In genomic region chr1:78520843-78521242, GRCh38 we compare ENCODE assay signal across 28 cellular contexts. TPM values are rescaled to one million over a fixed set of nuclear protein-coding genes. Genes with fewer than 3 reads are reported as not detected.
"Had no signal": no experiment of that assay in that cellular context is flagged by ENCODE, and none has a peak within 500 bp of the region (broad histone marks: within the 10 kb centered on the region; RNA-seq: fewer than 3 reads in every experiment).

No MANE protein-coding gene starts in this region.

- H3K27ac ChIP-seq: left lung, lower lobe of right lung, neural progenitor cell, neutrophil, ovary, right atrium auricular region, right lobe of liver, tibial nerve, uterus had no signal

- H3K9me3 ChIP-seq: left lung, lower lobe of right lung, neutrophil, ovary, right atrium auricular region, right lobe of liver, tibial nerve, uterus had no signal

- H3K4me1 ChIP-seq: left lung, lower lobe of right lung, neural progenitor cell, right atrium auricular region, right lobe of liver, uterus had no signal

- H3K36me3 Mint-ChIP-seq: immature natural killer cell; naive B cell; natural killer cell; neural progenitor cell; stimulated activated memory B cell treated with anti-CD40 and anti-IgM and Interleukin-4, amounts not matched to agents 10 μg/mL and 1 μg/mL and 100 μg/mL, for 72 hours; type B pancreatic cell had no signal

- H3K4me1 Mint-ChIP-seq: immature natural killer cell; naive B cell; natural killer cell; nephron progenitor cell; neural progenitor cell; stimulated activated memory B cell treated with anti-CD40 and anti-IgM and Interleukin-4, amounts not matched to agents 10 μg/mL and 1 μg/mL and 100 μg/mL, for 72 hours; stimulated activated naive CD8-positive, alpha-beta T cell treated with anti-CD3 and anti-CD28 coated beads, Interleukin-15, amount 100 ng/mL, for 72 hours had no signal

- H3K9me3 Mint-ChIP-seq: naive B cell; nephron progenitor cell; neural progenitor cell; stimulated activated memory B cell treated with anti-CD40 and anti-IgM and Interleukin-4, amounts not matched to agents 10 μg/mL and 1 μg/mL and 100 μg/mL, for 72 hours; stimulated activated naive CD8-positive, alpha-beta T cell treated with anti-CD3 and anti-CD28 coated beads, Interleukin-15, amount 100 ng/mL, for 72 hours; type B pancreatic cell had no signal

- H3K4me2 ChIP-seq: neural progenitor cell, smooth muscle cell had no signal

- DNase-seq: immature natural killer cell; kidney; left colon; left lung; lower lobe of right lung; mesenchymal stem cell; naive B cell; natural killer cell; nephron progenitor cell; occipital lobe; ovary; right lobe of liver; stimulated activated CD4-positive, alpha-beta T cell treated with anti-CD3 and anti-CD28 coated beads, Interleukin-1b, Interleukin-23, amount 100 ng/mL, for 48 hours; stimulated activated CD4-positive, alpha-beta T cell treated with anti-CD3 and anti-CD28 coated beads, Interleukin-2, amount 100 ng/mL, for 48 hours; stimulated activated CD4-positive, alpha-beta T cell treated with anti-CD3 and anti-CD28 coated beads, Interleukin-4, amount 100 ng/mL, for 4 hours; stimulated activated CD8-positive, alpha-beta memory T cell treated with anti-CD3 and anti-CD28 coated beads, Interleukin-4, amount 100 ng/mL, for 48 hours; stimulated activated naive CD4-positive, alpha-beta T cell treated with Interleukin-2 at 50 U/mL for 16 hours; stimulated activated naive CD8-positive, alpha-beta T cell treated with anti-CD3 and anti-CD28 coated beads, Interleukin-15, amount 100 ng/mL, for 72 hours; substantia nigra; uterus had no signal

- H3K36me3 ChIP-seq: left lung, lower lobe of right lung, neural progenitor cell, neutrophil, ovary, right atrium auricular region, right lobe of liver, tibial nerve, uterus had no signal

- H3K27me3 Mint-ChIP-seq: naive B cell; progenitor cell of endocrine pancreas; stimulated activated memory B cell treated with anti-CD40 and anti-IgM and Interleukin-4, amounts not matched to agents 10 μg/mL and 1 μg/mL and 100 μg/mL, for 72 hours; stimulated activated naive CD8-positive, alpha-beta T cell treated with anti-CD3 and anti-CD28 coated beads, Interleukin-15, amount 100 ng/mL, for 72 hours; type B pancreatic cell had no signal

- H3K4me3 ChIP-seq: left lung, lower lobe of right lung, neural progenitor cell, ovary, right atrium auricular region, right lobe of liver, smooth muscle cell, tibial nerve, uterus had no signal

- H3K27ac Mint-ChIP-seq: immature natural killer cell; naive B cell; natural killer cell; nephron progenitor cell; neural progenitor cell; progenitor cell of endocrine pancreas; stimulated activated memory B cell treated with anti-CD40 and anti-IgM and Interleukin-4, amounts not matched to agents 10 μg/mL and 1 μg/mL and 100 μg/mL, for 72 hours; stimulated activated naive CD8-positive, alpha-beta T cell treated with anti-CD3 and anti-CD28 coated beads, Interleukin-15, amount 100 ng/mL, for 72 hours; type B pancreatic cell had no signal

- H3K27me3 ChIP-seq: left lung, neural progenitor cell, neutrophil, ovary, right atrium auricular region, right lobe of liver, tibial nerve, uterus had no signal

- H2AFZ ChIP-seq: neural progenitor cell had no signal

- ATAC-seq: left colon; left lung; lower lobe of right lung; natural killer cell; right lobe of liver; stimulated activated memory B cell treated with anti-CD40 and anti-IgM and Interleukin-4, amounts not matched to agents 10 μg/mL and 1 μg/mL and 100 μg/mL, for 72 hours; stimulated activated naive CD8-positive, alpha-beta T cell treated with anti-CD3 and anti-CD28 coated beads, Interleukin-15, amount 100 ng/mL, for 72 hours had no signal

- H3K4me3 Mint-ChIP-seq: immature natural killer cell; naive B cell; natural killer cell; nephron progenitor cell; neural progenitor cell; stimulated activated memory B cell treated with anti-CD40 and anti-IgM and Interleukin-4, amounts not matched to agents 10 μg/mL and 1 μg/mL and 100 μg/mL, for 72 hours; stimulated activated naive CD8-positive, alpha-beta T cell treated with anti-CD3 and anti-CD28 coated beads, Interleukin-15, amount 100 ng/mL, for 72 hours; type B pancreatic cell had no signal

RNA-seq across cellular contexts. Expression of gene PTGFR, which starts 30.1 kb away (rescaled TPM):
- total RNA-seq: natural killer cell, progenitor cell of endocrine pancreas had no signal
